16 cellular contexts compared by ENCODE assay signal in genomic region chr6:105569706-105570105, GRCh38.
"Had no signal": no experiment of that assay in that cellular context is flagged by ENCODE, and none has a peak within 500 bp of the region (broad histone marks: within the 10 kb centered on the region; RNA-seq: fewer than 3 reads in every experiment).

No MANE protein-coding gene starts in this region.

- ATAC-seq: activated T-cell treated with anti-CD3 and anti-CD28 coated beads, Interleukin-2, amount 50 U/mL, for 72 hours; lower lobe of right lung; natural killer cell treated with Interleukin-12 subunit alpha and Interleukin-12 subunit beta and Interleukin-15 and Interleukin-18, amount 100 ng/mL, for 72 hours had no signal

- H3K27ac ChIP-seq: epithelial cell of prostate, esophagus squamous epithelium, lower lobe of right lung, right atrium auricular region, tibial nerve had no signal

- H3K4me3 ChIP-seq: esophagus squamous epithelium, lower lobe of right lung, right atrium auricular region, tibial nerve had no signal

- H3K4me1 ChIP-seq: esophagus squamous epithelium, lower lobe of right lung, tibial nerve had no signal

- H3K36me3 ChIP-seq: esophagus squamous epithelium, lower lobe of right lung, right atrium auricular region, tibial nerve had no signal

- H3K9me3 ChIP-seq: esophagus squamous epithelium, lower lobe of right lung, right atrium auricular region, tibial nerve had no signal

- H3K27me3 ChIP-seq: esophagus squamous epithelium, right atrium auricular region, tibial nerve had no signal

- DNase-seq: activated B cell treated with CpG ODN at 0.5 μM for 24 hours; activated naive CD4-positive, alpha-beta T cell treated with Interleukin-2 at 50 U/mL for 16 hours; activated T-cell treated with anti-CD3 and anti-CD28 coated beads for 4 hours; activated T-cell treated with anti-CD3 and anti-CD28 coated beads, Interleukin-2, amount 50 U/mL, for 72 hours; anterior cingulate cortex; esophagus squamous epithelium; glutamatergic neuron; kidney; lower lobe of right lung; mesenchymal stem cell; stimulated activated CD4-positive, alpha-beta T cell treated with anti-CD3 and anti-CD28 coated beads, Interleukin-2, amount 100 ng/mL, for 48 hours; stimulated activated naive CD4-positive, alpha-beta T cell treated with Interleukin-2 at 50 U/mL for 16 hours had no signal
